Comparison of ENCODE assay signal across 1 cellular context in genomic region chr17:46020998-46021397, GRCh38.
TF ChIP-seq lines count a peak whose summit lies in the region.

No MANE protein-coding gene starts in this region.

TF ChIP-seq in WTC11, 78 proteins besides CTCF, POLR2A, EP300 and RAD21 (continued from another document):
- TF ChIP-seq, protein P1, sequence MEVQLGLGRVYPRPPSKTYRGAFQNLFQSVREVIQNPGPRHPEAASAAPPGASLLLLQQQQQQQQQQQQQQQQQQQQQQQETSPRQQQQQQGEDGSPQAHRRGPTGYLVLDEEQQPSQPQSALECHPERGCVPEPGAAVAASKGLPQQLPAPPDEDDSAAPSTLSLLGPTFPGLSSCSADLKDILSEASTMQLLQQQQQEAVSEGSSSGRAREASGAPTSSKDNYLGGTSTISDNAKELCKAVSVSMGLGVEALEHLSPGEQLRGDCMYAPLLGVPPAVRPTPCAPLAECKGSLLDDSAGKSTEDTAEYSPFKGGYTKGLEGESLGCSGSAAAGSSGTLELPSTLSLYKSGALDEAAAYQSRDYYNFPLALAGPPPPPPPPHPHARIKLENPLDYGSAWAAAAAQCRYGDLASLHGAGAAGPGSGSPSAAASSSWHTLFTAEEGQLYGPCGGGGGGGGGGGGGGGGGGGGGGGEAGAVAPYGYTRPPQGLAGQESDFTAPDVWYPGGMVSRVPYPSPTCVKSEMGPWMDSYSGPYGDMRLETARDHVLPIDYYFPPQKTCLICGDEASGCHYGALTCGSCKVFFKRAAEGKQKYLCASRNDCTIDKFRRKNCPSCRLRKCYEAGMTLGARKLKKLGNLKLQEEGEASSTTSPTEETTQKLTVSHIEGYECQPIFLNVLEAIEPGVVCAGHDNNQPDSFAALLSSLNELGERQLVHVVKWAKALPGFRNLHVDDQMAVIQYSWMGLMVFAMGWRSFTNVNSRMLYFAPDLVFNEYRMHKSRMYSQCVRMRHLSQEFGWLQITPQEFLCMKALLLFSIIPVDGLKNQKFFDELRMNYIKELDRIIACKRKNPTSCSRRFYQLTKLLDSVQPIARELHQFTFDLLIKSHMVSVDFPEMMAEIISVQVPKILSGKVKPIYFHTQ (CRISPR knock-in tag; IDR thresholded peaks at IDR 0.05), result no peak
- TF ChIP-seq, protein P2, sequence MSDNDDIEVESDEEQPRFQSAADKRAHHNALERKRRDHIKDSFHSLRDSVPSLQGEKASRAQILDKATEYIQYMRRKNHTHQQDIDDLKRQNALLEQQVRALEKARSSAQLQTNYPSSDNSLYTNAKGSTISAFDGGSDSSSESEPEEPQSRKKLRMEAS (CRISPR knock-in tag; IDR thresholded peaks at IDR 0.05), result no peak
